In the genomic region with DNA sequence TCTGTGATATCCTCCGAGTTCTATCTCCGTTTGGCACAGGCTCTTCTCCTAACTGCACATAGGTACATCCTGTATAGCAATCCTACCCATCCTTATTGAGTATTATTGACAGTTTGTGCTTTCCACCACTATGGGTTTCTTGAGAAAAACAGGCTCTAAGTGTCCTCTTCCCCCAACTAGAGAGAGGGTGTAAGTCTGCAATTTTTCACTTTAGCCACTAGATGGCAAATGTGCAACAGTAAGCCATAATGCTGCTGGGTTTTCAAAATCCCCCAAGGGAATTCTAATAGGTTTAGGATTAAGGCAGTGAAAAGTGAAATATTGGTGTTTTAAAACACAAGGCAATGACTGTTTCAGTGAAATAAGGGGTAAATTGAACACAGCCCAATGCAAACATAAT, we compare ENCODE assay signal across 8 cellular contexts.
DNase-seq lines count a peak whose midpoint lies in the region; ATAC-seq and TF ChIP-seq lines count a peak whose summit lies in the region.

No MANE protein-coding gene starts in this region.

- ATAC-seq in GM19372 (IDR thresholded peaks at IDR 0.05; ENCODE audit: low read depth, unreplicated experiment) (peak; percentile 80), HG03432 (IDR thresholded peaks at IDR 0.05; ENCODE audit: unreplicated experiment) (peak; percentile 91)
- no peak for ATAC-seq in activated CD8-positive, alpha-beta T cell treated with anti-CD3 and anti-CD28 coated beads, Interleukin-2, amount 10 ng/mL, durations not matched to agents 7 days and 5 days

- no peak overlapping the region for H3K4me3 Mint-ChIP-seq in activated CD8-positive, alpha-beta T cell treated with anti-CD3 and anti-CD28 coated beads, Interleukin-2, amount 10 ng/mL, durations not matched to agents 7 days and 5 days

- H3K4me3 ChIP-seq in vagina: no peak overlapping the region

- H3K9me3 ChIP-seq in vagina: no peaks in the 10 kb centered on the region

- H3K27ac ChIP-seq in vagina: no peak overlapping the region

- H3K9me3 Mint-ChIP-seq in activated CD8-positive, alpha-beta T cell treated with anti-CD3 and anti-CD28 coated beads, Interleukin-2, amount 10 ng/mL, durations not matched to agents 7 days and 5 days (ENCODE audit: insufficient read depth): no peaks in the 10 kb centered on the region

- TF ChIP-seq CTCF in vagina (IDR thresholded peaks at IDR 0.05): peak in 2 of 3 experiments; percentile 21 to 37

- POLR2A ChIA-PET in activated CD8-positive, alpha-beta T cell treated with anti-CD3 and anti-CD28 coated beads, Interleukin-2, amount 10 ng/mL, durations not matched to agents 7 days and 5 days (lab: Charles Lee): no interaction called here

- DNase-seq in DMS53 treated with DMSO at 0.1 percent for 48 hours (lab: John Stamatoyannopoulos, UW; ENCODE audit: unreplicated experiment): peak; percentile 30
- DNase-seq in RKO (ENCODE audit: low spot score): peak; percentile 62
- peak; percentile 15 for DNase-seq in foreskin melanocyte
- no peak for DNase-seq in vagina (ENCODE audit: extremely low spot score in 2 of 2)
- no peak for DNase-seq in glomerular visceral epithelial cell (ENCODE audit: extremely low spot score)
- no peak for DNase-seq in activated CD8-positive, alpha-beta T cell treated with anti-CD3 and anti-CD28 coated beads, Interleukin-2, amount 10 ng/mL, durations not matched to agents 7 days and 5 days

- intact Hi-C loops in vagina (cut with DNase I): no loop called here

- no peaks in the 10 kb centered on the region for H3K4me1 Mint-ChIP-seq in activated CD8-positive, alpha-beta T cell treated with anti-CD3 and anti-CD28 coated beads, Interleukin-2, amount 10 ng/mL, durations not matched to agents 7 days and 5 days (ENCODE audit: low read depth)

- H3K36me3 Mint-ChIP-seq in activated CD8-positive, alpha-beta T cell treated with anti-CD3 and anti-CD28 coated beads, Interleukin-2, amount 10 ng/mL, durations not matched to agents 7 days and 5 days (ENCODE audit: low read depth): no peaks in the 10 kb centered on the region

- H3K27ac Mint-ChIP-seq in activated CD8-positive, alpha-beta T cell treated with anti-CD3 and anti-CD28 coated beads, Interleukin-2, amount 10 ng/mL, durations not matched to agents 7 days and 5 days: no peak overlapping the region

- CTCF ChIA-PET in activated CD8-positive, alpha-beta T cell treated with anti-CD3 and anti-CD28 coated beads, Interleukin-2, amount 10 ng/mL, durations not matched to agents 7 days and 5 days (lab: Charles Lee): no interaction called here

- no peak for TF ChIP-seq POLR2A in vagina (IDR thresholded peaks at IDR 0.05)

- H3K4me1 ChIP-seq in vagina: no peaks in the 10 kb centered on the region

- no peaks in the 10 kb centered on the region for H3K27me3 ChIP-seq in vagina

- H3K36me3 ChIP-seq in vagina: no peaks in the 10 kb centered on the region

- H3K27me3 Mint-ChIP-seq in activated CD8-positive, alpha-beta T cell treated with anti-CD3 and anti-CD28 coated beads, Interleukin-2, amount 10 ng/mL, durations not matched to agents 7 days and 5 days (ENCODE audit: low read depth): no peaks in the 10 kb centered on the region

Comparison
In these comparisons a context has a peak if more than half of its experiments do, and no peak if none do; other contexts are left out.
1. DNase-seq: peak in DMS53 treated with DMSO at 0.1 percent for 48 hours (single experiment), RKO (single experiment) and foreskin melanocyte (single experiment); none in vagina (0 of 2), glomerular visceral epithelial cell (single experiment) and activated CD8-positive, alpha-beta T cell treated with anti-CD3 and anti-CD28 coated beads, Interleukin-2, amount 10 ng/mL, durations not matched to agents 7 days and 5 days (single experiment).